1 cellular context compared by ENCODE assay signal in the genomic region with DNA sequence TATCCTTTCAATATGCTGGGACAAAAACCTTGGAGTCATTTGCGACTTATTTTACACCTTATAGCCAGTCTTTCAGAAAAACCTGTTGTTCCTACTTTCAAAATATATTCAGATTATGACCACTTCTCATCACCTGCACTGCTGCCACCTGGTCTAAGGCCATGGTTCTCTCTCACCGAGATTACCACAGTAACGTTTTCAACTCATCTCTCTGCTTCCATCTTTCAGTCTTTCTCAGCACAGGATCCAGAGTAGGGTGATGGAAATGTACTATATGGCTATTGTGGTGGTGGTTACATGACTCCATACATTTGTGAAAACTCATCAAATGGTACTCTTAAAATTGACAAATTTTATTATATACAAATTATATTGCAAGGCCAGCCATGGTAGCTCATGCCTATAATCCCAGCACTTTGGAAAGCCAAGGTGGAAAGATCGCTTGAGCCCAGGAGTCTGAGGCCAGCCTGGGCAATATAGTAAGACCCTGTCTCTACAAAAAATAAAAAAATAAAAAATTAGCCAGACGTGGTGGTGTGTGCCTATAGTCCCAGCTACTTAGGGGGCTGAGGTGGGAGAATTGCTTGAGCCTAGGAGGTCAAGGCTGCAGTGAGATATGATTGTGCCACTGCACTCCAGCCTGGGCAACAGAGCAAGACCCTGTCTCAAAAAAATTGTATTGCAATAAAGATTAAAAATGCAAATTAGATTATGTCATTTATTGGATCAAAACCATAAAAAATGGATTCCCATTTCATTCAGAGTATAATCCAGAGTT.
TF ChIP-seq lines count a peak whose summit lies in the region.

No MANE protein-coding gene starts in this region.

TF ChIP-seq in GM12878, 131 proteins besides CTCF, POLR2A, EP300 and RAD21 (continued from another document):
- TF ChIP-seq, protein P1, sequence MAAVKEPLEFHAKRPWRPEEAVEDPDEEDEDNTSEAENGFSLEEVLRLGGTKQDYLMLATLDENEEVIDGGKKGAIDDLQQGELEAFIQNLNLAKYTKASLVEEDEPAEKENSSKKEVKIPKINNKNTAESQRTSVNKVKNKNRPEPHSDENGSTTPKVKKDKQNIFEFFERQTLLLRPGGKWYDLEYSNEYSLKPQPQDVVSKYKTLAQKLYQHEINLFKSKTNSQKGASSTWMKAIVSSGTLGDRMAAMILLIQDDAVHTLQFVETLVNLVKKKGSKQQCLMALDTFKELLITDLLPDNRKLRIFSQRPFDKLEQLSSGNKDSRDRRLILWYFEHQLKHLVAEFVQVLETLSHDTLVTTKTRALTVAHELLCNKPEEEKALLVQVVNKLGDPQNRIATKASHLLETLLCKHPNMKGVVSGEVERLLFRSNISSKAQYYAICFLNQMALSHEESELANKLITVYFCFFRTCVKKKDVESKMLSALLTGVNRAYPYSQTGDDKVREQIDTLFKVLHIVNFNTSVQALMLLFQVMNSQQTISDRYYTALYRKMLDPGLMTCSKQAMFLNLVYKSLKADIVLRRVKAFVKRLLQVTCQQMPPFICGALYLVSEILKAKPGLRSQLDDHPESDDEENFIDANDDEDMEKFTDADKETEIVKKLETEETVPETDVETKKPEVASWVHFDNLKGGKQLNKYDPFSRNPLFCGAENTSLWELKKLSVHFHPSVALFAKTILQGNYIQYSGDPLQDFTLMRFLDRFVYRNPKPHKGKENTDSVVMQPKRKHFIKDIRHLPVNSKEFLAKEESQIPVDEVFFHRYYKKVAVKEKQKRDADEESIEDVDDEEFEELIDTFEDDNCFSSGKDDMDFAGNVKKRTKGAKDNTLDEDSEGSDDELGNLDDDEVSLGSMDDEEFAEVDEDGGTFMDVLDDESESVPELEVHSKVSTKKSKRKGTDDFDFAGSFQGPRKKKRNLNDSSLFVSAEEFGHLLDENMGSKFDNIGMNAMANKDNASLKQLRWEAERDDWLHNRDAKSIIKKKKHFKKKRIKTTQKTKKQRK (IDR thresholded peaks at IDR 0.05; ENCODE audit: low read depth, low read length) = no peak
- TF ChIP-seq NR2C1 (IDR thresholded peaks at IDR 0.05) (no peak), CREM (IDR thresholded peaks at IDR 0.05; ENCODE audit: low read depth) (peak; percentile 51; the same call in 1 of the 2 replicates), ZNF274 (IDR thresholded peaks at IDR 0.05; ENCODE audit: insufficient read depth, insufficient read length) (no peak), ZNF207 (IDR thresholded peaks at IDR 0.05; ENCODE audit: borderline replicate concordance) (no peak), DPF2 (IDR thresholded peaks at IDR 0.05) (no peak), IRF3 (IDR thresholded peaks at IDR 0.05) (no peak), ZNF24 (IDR thresholded peaks at IDR 0.05) (no peak), JUNB (IDR thresholded peaks at IDR 0.05) (peak; percentile 54), ATF7 (IDR thresholded peaks at IDR 0.05; ENCODE audit: low read depth) (no peak), RFX5 (IDR thresholded peaks at IDR 0.05; ENCODE audit: low read depth, low read length) (no peak), YBX1 (IDR thresholded peaks at IDR 0.05) (no peak), SREBF2 (IDR thresholded peaks at IDR 0.05; ENCODE audit: low read length) (no peak), TCF3 (IDR thresholded peaks at IDR 0.05; ENCODE audit: borderline replicate concordance, insufficient read depth, low read depth, low read length) (peak; percentile 66; the same call in 1 of the 2 replicates), SIX5 (IDR thresholded peaks at IDR 0.05; ENCODE audit: low read depth, low read length, severe bottlenecking) (no peak)
TF ChIP-seq in GM12878: peak in this region for 7.
